In the genomic region with DNA sequence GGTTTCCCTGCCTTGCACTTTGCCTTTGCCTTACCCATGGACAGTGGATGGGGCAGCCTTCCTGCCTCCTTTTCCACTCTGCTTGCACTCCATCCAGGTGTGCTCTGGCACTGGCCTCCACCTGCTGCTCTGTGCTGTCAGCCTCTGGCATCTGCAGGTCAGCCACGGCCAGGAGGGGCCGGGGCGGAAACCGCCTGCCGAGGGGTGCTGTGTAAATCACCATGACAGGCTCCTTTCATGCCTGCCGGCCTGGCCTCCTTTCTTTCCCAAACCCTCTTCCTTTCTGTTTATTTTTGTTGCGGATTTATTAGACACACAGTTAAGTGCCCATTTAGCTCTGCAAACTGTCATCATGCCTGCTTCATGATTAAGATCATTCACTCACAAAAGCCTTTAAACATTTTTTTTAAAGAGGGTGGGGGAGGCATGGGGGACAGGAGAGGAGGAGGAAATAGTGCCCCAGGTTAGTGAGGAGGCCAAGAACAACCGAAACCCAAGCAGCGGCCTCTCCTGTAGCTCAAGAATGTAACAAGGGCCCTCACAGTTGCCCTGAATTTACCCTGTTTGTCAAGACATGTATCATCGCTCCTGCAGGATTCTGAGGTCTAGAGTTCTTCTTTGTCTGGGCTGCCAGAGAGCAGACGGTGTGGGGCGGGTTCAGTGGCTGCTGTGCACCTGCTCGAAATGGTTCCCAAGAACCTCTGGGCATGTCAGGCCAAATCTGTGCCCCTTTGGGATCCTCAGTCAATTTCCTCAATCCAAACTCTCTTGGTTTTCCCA, we compare ENCODE assay signal across 16 cellular contexts.
DNase-seq lines count a peak whose midpoint lies in the region; ATAC-seq and TF ChIP-seq lines count a peak whose summit lies in the region.
"Had no signal": no experiment of that assay in that cellular context is flagged by ENCODE, and none has a peak within 500 bp of the region (broad histone marks: within the 10 kb centered on the region; RNA-seq: fewer than 3 reads in every experiment).

No MANE protein-coding gene starts in this region.

- TF ChIP-seq EP300 in gastroesophageal sphincter (IDR thresholded peaks at IDR 0.05), result no peak

- H3K9me2 ChIP-seq in PC-3 (replicated peaks; ENCODE audit: low read length), result no peaks in the 10 kb centered on the region

- no peak overlapping the region for H3K9ac ChIP-seq in PC-3 (ENCODE audit: low read length)

- H3K36me3 ChIP-seq in PC-3 (ENCODE audit: low read depth, low read length) (no peaks in the 10 kb centered on the region), lower lobe of right lung (no peaks in the 10 kb centered on the region), gastroesophageal sphincter (no peaks in the 10 kb centered on the region)
- H3K36me3 ChIP-seq: sigmoid colon had no signal

- TF ChIP-seq POLR2A in gastroesophageal sphincter (IDR thresholded peaks at IDR 0.05), result no peak

- intact Hi-C loops in PC-3 (cut with micrococcal nuclease) (no loop called here), lower lobe of right lung (cut with DNase I) (no loop called here)

- DNase-seq in A172 (ENCODE audit: low spot score) (peak; percentile 2), NCI-H1105 treated with DMSO at 0.1 percent for 48 hours (lab: John Stamatoyannopoulos, UW) (peak; percentile 95), PC-3 (peak; percentile 21), lower lobe of right lung (no peak), SK-N-DZ (ENCODE audit: low spot score) (no peak), caudate nucleus (lab: John Stamatoyannopoulos, UW) (no peak), RWPE1 (ENCODE audit: low spot score) (no peak)
- DNase-seq: activated naive CD8-positive, alpha-beta T cell treated with anti-CD3 and anti-CD28 coated beads, Interleukin-2, amount 50 U/mL, for 24 hours; hypothalamus; left ventricle myocardium superior; natural killer cell; NCI-H2227 treated with DMSO at 0.1 percent for 48 hours; sigmoid colon; T-helper 1 cell had no signal

- ATAC-seq in PC-3, result 0 out of 2 replicates have a peak, but pooled peaks have one; percentile 17
- ATAC-seq in lower lobe of right lung, result peak; percentile 30 to 48
- ATAC-seq in gastroesophageal sphincter, result no peak
- ATAC-seq: activated naive CD8-positive, alpha-beta T cell treated with anti-CD3 and anti-CD28 coated beads, Interleukin-2, amount 50 U/mL, for 24 hours; HCT116; left ventricle myocardium superior; natural killer cell had no signal

- no peaks in the 10 kb centered on the region for H3F3A ChIP-seq in PC-3 (ENCODE audit: low read length, unreplicated experiment)

- CTCF ChIA-PET in PC-3 (lab: Charles Lee), result no interaction called here
- CTCF ChIA-PET in RWPE1 (lab: Yijun Ruan, JAX), result no interaction called here

- TF ChIP-seq CTCF in PC-3 (conservative IDR thresholded peaks at IDR 0.05; ENCODE audit: low read depth, low read length) (no peak), lower lobe of right lung (IDR thresholded peaks at IDR 0.05) (no peak), gastroesophageal sphincter (IDR thresholded peaks at IDR 0.05) (no peak), RWPE1 (conservative IDR thresholded peaks at IDR 0.05; ENCODE audit: low read depth) (no peak)

- no peaks in the 10 kb centered on the region for H3K79me2 ChIP-seq in PC-3 (ENCODE audit: low read length)

- H3K27me3 ChIP-seq in PC-3 (ENCODE audit: low read length) (no peaks in the 10 kb centered on the region), lower lobe of right lung (ENCODE audit: low read depth) (no peaks in the 10 kb centered on the region), gastroesophageal sphincter (peaks cover 29% of the 10 kb centered on the region)

- H3K4me1 ChIP-seq in PC-3 (ENCODE audit: insufficient read depth, low read length) (peaks cover 23% of the 10 kb centered on the region), lower lobe of right lung (no peaks in the 10 kb centered on the region), gastroesophageal sphincter (no peaks in the 10 kb centered on the region)
- H3K4me1 ChIP-seq: sigmoid colon had no signal

- H3K4me3 ChIP-seq in PC-3 (ENCODE audit: low read length) (no peak overlapping the region), lower lobe of right lung (no peak overlapping the region), gastroesophageal sphincter (no peak overlapping the region)
- H3K4me3 ChIP-seq: sigmoid colon had no signal

- H3K27ac ChIP-seq in PC-3 (ENCODE audit: low read length) (peak overlapping the region; percentile 37), lower lobe of right lung (no peak overlapping the region), gastroesophageal sphincter (no peak overlapping the region), caudate nucleus (ENCODE audit: low read depth, low read length) (no peak overlapping the region), RWPE1 (no peak overlapping the region)
- H3K27ac ChIP-seq: sigmoid colon had no signal

- WGBS in gastroesophageal sphincter (ENCODE audit: low coverage in 1 of 2), 2 donors, result 39 to 60% methylated on average over 5 to 9 of the region's 13 CpGs

- no TSS peak for BruUV-seq in PC-3 (replicated peaks; lab: Mats Ljungman, UMichigan)

- H3K9me3 ChIP-seq in PC-3 (ENCODE audit: low read length) (no peaks in the 10 kb centered on the region), lower lobe of right lung (no peaks in the 10 kb centered on the region), gastroesophageal sphincter (peaks cover 0 to 4% (median 0%) of the 10 kb centered on the region in 3 donors)
- H3K9me3 ChIP-seq: sigmoid colon had no signal

- POLR2A ChIA-PET in PC-3 (lab: Charles Lee; ENCODE audit: unreplicated experiment) (no interaction called here), RWPE1 (lab: Yijun Ruan, JAX; ENCODE audit: low non-redundant PET) (no interaction called here)

- H2AFZ ChIP-seq in PC-3 (ENCODE audit: low read length), result no peak overlapping the region

- peak overlapping the region; percentile 6 for H3K4me2 ChIP-seq in PC-3 (ENCODE audit: low read length)

- no peaks in the 10 kb centered on the region for H4K20me1 ChIP-seq in PC-3 (ENCODE audit: low read length)

Comparison
In these comparisons a context has a peak if more than half of its experiments do, and no peak if none do; other contexts are left out.
1. DNase-seq: peak in A172 (single experiment), NCI-H1105 treated with DMSO at 0.1 percent for 48 hours (single experiment) and PC-3 (single experiment); none in lower lobe of right lung (single experiment), SK-N-DZ (single experiment), caudate nucleus (0 of 61) and RWPE1 (single experiment).